ENCODE assay signal across 22 cellular contexts in genomic region chr7:532379-533143, GRCh38. TPM values are rescaled to one million over a fixed set of nuclear protein-coding genes. Genes with fewer than 3 reads are reported as not detected.
DNase-seq lines count a peak whose midpoint lies in the region; ATAC-seq, FAIRE-seq and TF ChIP-seq lines count a peak whose summit lies in the region.
"Had no signal": no experiment of that assay in that cellular context is flagged by ENCODE, and none has a peak within 500 bp of the region (broad histone marks: within the 10 kb centered on the region; RNA-seq: fewer than 3 reads in every experiment).

No MANE protein-coding gene starts in this region.

- in situ Hi-C loops in Panc1 (cut with HindIII; ENCODE audit: low pct_unique_long_range_greater_than_20kb, low sequenced_read_pairs) = no loop called here

- H2BK12ac ChIP-seq in H1 (ENCODE audit: low read depth, low read length) = peak overlapping the region; percentile 50; the same call in 1 of the 2 replicates

- FAIRE-seq in H1 (lab: Jason Lieb, UNC) = no peak
- FAIRE-seq: G401.6 had no signal

- TF ChIP-seq EP300 in H1 (IDR thresholded peaks at IDR 0.05; ENCODE audit: borderline replicate concordance in 1 of 2, low read depth in 2 of 2, low read length in 2 of 2) = no peak

- H2AFZ ChIP-seq in H1 (ENCODE audit: low read length) = no peak overlapping the region

- H2BK20ac ChIP-seq in H1 (ENCODE audit: low read length) = 0 out of 2 replicates have a peak overlapping the region, but pooled peaks have one; percentile 61

- no peak overlapping the region; the same call in 1 of the 2 replicates for H3K18ac ChIP-seq in H1 (ENCODE audit: extremely low read depth, low read length)

- no peak overlapping the region for H3K4me3 Mint-ChIP-seq in activated naive CD8-positive, alpha-beta T cell treated with anti-CD3 and anti-CD28 coated beads, Interleukin-2, amount 50 U/mL, for 24 hours
- no peak overlapping the region for H3K4me3 Mint-ChIP-seq in activated naive CD8-positive, alpha-beta T cell treated with anti-CD3 and anti-CD28 coated beads for 36 hours
- no peak overlapping the region for H3K4me3 Mint-ChIP-seq in stimulated activated naive B cell treated with anti-CD40 and anti-IgM and Interleukin-4, amounts not matched to agents 10 μg/mL and 1 μg/mL and 100 μg/mL, for 72 hours
- H3K4me3 Mint-ChIP-seq in activated CD4-positive, alpha-beta T cell treated with anti-CD3 and anti-CD28 coated beads, Interleukin-2, amount 10 ng/mL, durations not matched to agents 24 days and 14 days = no peak overlapping the region
- H3K4me3 Mint-ChIP-seq in T-cell = no peak overlapping the region
- H3K4me3 Mint-ChIP-seq: CD4-positive, alpha-beta T cell had no signal

- intact Hi-C loops in Panc1 (cut with micrococcal nuclease; ENCODE audit: unreplicated experiment) = no loop called here
- intact Hi-C loops in activated CD4-positive, alpha-beta T cell treated with anti-CD3 and anti-CD28 coated beads, Interleukin-2, amount 10 ng/mL, durations not matched to agents 24 days and 14 days (cut with micrococcal nuclease) = no loop called here

- no peak overlapping the region for H4K5ac ChIP-seq in H1 (ENCODE audit: insufficient read length, low read depth, low read length)

- no peak overlapping the region for H2AK5ac ChIP-seq in H1 (ENCODE audit: low read depth, low read length)

- no peak for TF ChIP-seq POLR2A in H1 (IDR thresholded peaks at IDR 0.05; ENCODE audit: control extremely low read depth in 1 of 2, low read depth in 2 of 2, low read length in 2 of 2)

- no peak overlapping the region for H3K27ac Mint-ChIP-seq in activated naive CD8-positive, alpha-beta T cell treated with anti-CD3 and anti-CD28 coated beads, Interleukin-2, amount 50 U/mL, for 24 hours
- no peak overlapping the region for H3K27ac Mint-ChIP-seq in activated naive CD8-positive, alpha-beta T cell treated with anti-CD3 and anti-CD28 coated beads for 36 hours
- H3K27ac Mint-ChIP-seq in stimulated activated naive B cell treated with anti-CD40 and anti-IgM and Interleukin-4, amounts not matched to agents 10 μg/mL and 1 μg/mL and 100 μg/mL, for 72 hours = no peak overlapping the region
- H3K27ac Mint-ChIP-seq in activated CD4-positive, alpha-beta T cell treated with anti-CD3 and anti-CD28 coated beads, Interleukin-2, amount 10 ng/mL, durations not matched to agents 24 days and 14 days = no peak overlapping the region
- H3K27ac Mint-ChIP-seq in T-cell = no peak overlapping the region
- H3K27ac Mint-ChIP-seq: CD4-positive, alpha-beta T cell had no signal

- H3K79me1 ChIP-seq in H1 (ENCODE audit: low read depth, low read length) = no peaks in the 10 kb centered on the region; the same call in 1 of the 2 replicates

- no peak overlapping the region for H3K4me2 ChIP-seq in H1 (ENCODE audit: insufficient read depth in 1 of 2, low read depth in 2 of 2, low read length in 2 of 2)

- H3K23me2 ChIP-seq in H1 (ENCODE audit: low read depth, low read length) = peaks cover 9% of the 10 kb centered on the region; the same call in 1 of the 2 replicates

- peak; percentile 3 for ATAC-seq in activated naive CD8-positive, alpha-beta T cell treated with anti-CD3 and anti-CD28 coated beads, Interleukin-2, amount 50 U/mL, for 24 hours
- ATAC-seq in Panc1 = peak; percentile 61
- peak; percentile 19 to 28 for ATAC-seq in stimulated activated naive B cell treated with anti-CD40 and anti-IgM and Interleukin-4, amounts not matched to agents 10 μg/mL and 1 μg/mL and 100 μg/mL, for 72 hours (replicated peaks)
- no peak for ATAC-seq in HG03457 (IDR thresholded peaks at IDR 0.05; ENCODE audit: unreplicated experiment)
- ATAC-seq in T-cell (replicated peaks in 1 of 4) = no peak
- ATAC-seq: PC-3 had no signal

- peaks cover 5% of the 10 kb centered on the region for H3K27me3 Mint-ChIP-seq in activated naive CD8-positive, alpha-beta T cell treated with anti-CD3 and anti-CD28 coated beads, Interleukin-2, amount 50 U/mL, for 24 hours
- no peaks in the 10 kb centered on the region for H3K27me3 Mint-ChIP-seq in activated naive CD8-positive, alpha-beta T cell treated with anti-CD3 and anti-CD28 coated beads for 36 hours
- peaks cover 13 to 14% of the 10 kb centered on the region in 2 donors for H3K27me3 Mint-ChIP-seq in stimulated activated naive B cell treated with anti-CD40 and anti-IgM and Interleukin-4, amounts not matched to agents 10 μg/mL and 1 μg/mL and 100 μg/mL, for 72 hours
- H3K27me3 Mint-ChIP-seq in activated CD4-positive, alpha-beta T cell treated with anti-CD3 and anti-CD28 coated beads, Interleukin-2, amount 10 ng/mL, durations not matched to agents 24 days and 14 days = peaks cover 7% of the 10 kb centered on the region
- peaks cover 3 to 8% of the 10 kb centered on the region in 2 donors for H3K27me3 Mint-ChIP-seq in T-cell

- H3K79me2 ChIP-seq in H1 (ENCODE audit: control insufficient read depth in 1 of 2, insufficient read depth in 2 of 2, low read length in 2 of 2) = no peaks in the 10 kb centered on the region

- no peak for TF ChIP-seq CTCF in Panc1 (IDR thresholded peaks at IDR 0.05)
- TF ChIP-seq CTCF in H1 (IDR thresholded peaks at IDR 0.05; ENCODE audit: control extremely low read depth in 1 of 3, insufficient read depth in 1 of 3, low read depth in 1 of 3, low read length in 3 of 3) = no peak

- no peak overlapping the region for H3K14ac ChIP-seq in H1 (ENCODE audit: insufficient read length)

- no peak overlapping the region for H2BK5ac ChIP-seq in H1 (ENCODE audit: low read depth, low read length)

- peaks cover 0 to 6% of the 10 kb centered on the region in 2 experiments for H4K20me1 ChIP-seq in H1 (replicated peaks in 1 of 2; ENCODE audit: control insufficient read depth in 1 of 2, insufficient read depth in 2 of 2, low read length in 2 of 2)

- no peak overlapping the region for H2BK120ac ChIP-seq in H1 (replicated peaks; ENCODE audit: low read depth, low read length)

- BruUV-seq in Panc1 (replicated peaks; lab: Mats Ljungman, UMichigan) = no TSS peak

- H3K23ac ChIP-seq in H1 (ENCODE audit: insufficient read length) = no peak overlapping the region

- peaks cover 10% of the 10 kb centered on the region for H3K4me1 Mint-ChIP-seq in activated naive CD8-positive, alpha-beta T cell treated with anti-CD3 and anti-CD28 coated beads, Interleukin-2, amount 50 U/mL, for 24 hours
- H3K4me1 Mint-ChIP-seq in activated naive CD8-positive, alpha-beta T cell treated with anti-CD3 and anti-CD28 coated beads for 36 hours = peaks cover 7% of the 10 kb centered on the region
- peaks cover 10 to 18% of the 10 kb centered on the region in 2 donors for H3K4me1 Mint-ChIP-seq in stimulated activated naive B cell treated with anti-CD40 and anti-IgM and Interleukin-4, amounts not matched to agents 10 μg/mL and 1 μg/mL and 100 μg/mL, for 72 hours
- peaks cover 5% of the 10 kb centered on the region for H3K4me1 Mint-ChIP-seq in activated CD4-positive, alpha-beta T cell treated with anti-CD3 and anti-CD28 coated beads, Interleukin-2, amount 10 ng/mL, durations not matched to agents 24 days and 14 days
- no peaks in the 10 kb centered on the region for H3K4me1 Mint-ChIP-seq in T-cell

- 81% methylated on average over 14 of the region's 15 CpGs; no CpG with 5 or more reads in 1 of the 2 experiments for WGBS in H1 (ENCODE audit: extremely low coverage in 1 of 2, insufficient coverage in 1 of 2, insufficient read length in 1 of 2, insufficient replicate concordance in 2 of 2, low coverage in 1 of 2, low lambda C conversion rate in 2 of 2, missing lambda C conversion rate in 1 of 2), 2 experiments

- no peaks in the 10 kb centered on the region for H3K36me3 Mint-ChIP-seq in activated naive CD8-positive, alpha-beta T cell treated with anti-CD3 and anti-CD28 coated beads, Interleukin-2, amount 50 U/mL, for 24 hours (ENCODE audit: low read depth)
- H3K36me3 Mint-ChIP-seq in activated naive CD8-positive, alpha-beta T cell treated with anti-CD3 and anti-CD28 coated beads for 36 hours = no peaks in the 10 kb centered on the region
- peaks cover 0 to 1% of the 10 kb centered on the region in 2 donors for H3K36me3 Mint-ChIP-seq in stimulated activated naive B cell treated with anti-CD40 and anti-IgM and Interleukin-4, amounts not matched to agents 10 μg/mL and 1 μg/mL and 100 μg/mL, for 72 hours
- H3K36me3 Mint-ChIP-seq in activated CD4-positive, alpha-beta T cell treated with anti-CD3 and anti-CD28 coated beads, Interleukin-2, amount 10 ng/mL, durations not matched to agents 24 days and 14 days (ENCODE audit: low read depth) = no peaks in the 10 kb centered on the region
- H3K36me3 Mint-ChIP-seq in T-cell = no peaks in the 10 kb centered on the region

- no peak overlapping the region for H3K4ac ChIP-seq in H1 (replicated peaks; ENCODE audit: insufficient read length, low read depth, low read length)

- CTCF ChIA-PET in Panc1 (lab: Charles Lee) (no interaction called here), H1 (lab: Charles Lee; ENCODE audit: partially characterized antibody) (interaction anchor here (0.7 to 2.1 kb wide), 2 partner anchors 174 to 199 kb away, joined by 3 to 4 read pairs; no protein-coding TSS in a partner anchor), T-cell (lab: Charles Lee) (no interaction called here)

- no peak overlapping the region for H4K91ac ChIP-seq in H1 (replicated peaks; ENCODE audit: insufficient read length, low read length)

- H4K8ac ChIP-seq in H1 (ENCODE audit: extremely low read depth, insufficient read depth, low read length) = no peak overlapping the region

- peaks cover 7% of the 10 kb centered on the region for H3K4me1 ChIP-seq in Panc1 (ENCODE audit: control insufficient read depth, insufficient read depth, low read length)
- H3K4me1 ChIP-seq in H1 (replicated peaks in 1 of 4; ENCODE audit: control insufficient read depth in 3 of 4, insufficient read depth in 4 of 4, low read length in 3 of 4) = peaks cover 0 to under 1% (median 0%) of the 10 kb centered on the region in 4 experiments; a peak in 5 of 7 replicates

- H3K27ac ChIP-seq in Panc1 (ENCODE audit: low read length) (no peak overlapping the region), H1 (ENCODE audit: low read depth, low read length) (no peak overlapping the region)

- no peaks in the 10 kb centered on the region for H3K9me3 ChIP-seq in Panc1 (ENCODE audit: control insufficient read depth, insufficient read depth, low read depth, low read length)
- H3K9me3 ChIP-seq in H1 (ENCODE audit: insufficient read depth in 2 of 2, low read depth in 1 of 2, low read length in 1 of 2) = no peaks in the 10 kb centered on the region; a peak in 1 of 4 replicates

- H3K27me3 ChIP-seq in Panc1 (ENCODE audit: control insufficient read depth, insufficient read depth, low read length) (no peaks in the 10 kb centered on the region), H1 (replicated peaks in 1 of 4; ENCODE audit: control insufficient read depth in 3 of 4, extremely low read depth in 1 of 4, insufficient read depth in 3 of 4, low read length in 3 of 4) (no peaks in the 10 kb centered on the region)

- H3K36me3 ChIP-seq in Panc1 (ENCODE audit: control insufficient read depth, insufficient read depth, low read length) (no peaks in the 10 kb centered on the region), H1 (ENCODE audit: control insufficient read depth in 2 of 4, insufficient read depth in 4 of 4, low read length in 3 of 4) (no peaks in the 10 kb centered on the region)

- no peak overlapping the region for H3K56ac ChIP-seq in H1 (replicated peaks; ENCODE audit: insufficient read length, low read depth, low read length)

- DNase-seq in activated naive CD8-positive, alpha-beta T cell treated with anti-CD3 and anti-CD28 coated beads, Interleukin-2, amount 50 U/mL, for 24 hours = no peak
- DNase-seq in activated naive CD8-positive, alpha-beta T cell treated with anti-CD3 and anti-CD28 coated beads for 36 hours = no peak
- DNase-seq in Panc1 (ENCODE audit: low read depth, low spot score) (no peak), H1 (ENCODE audit: low read depth in 1 of 2, low spot score in 2 of 2) (no peak), T-cell (no peak)
- no peak for DNase-seq in stimulated activated naive B cell treated with anti-CD40 and anti-IgM and Interleukin-4, amounts not matched to agents 10 μg/mL and 1 μg/mL and 100 μg/mL, for 72 hours
- DNase-seq in activated CD4-positive, alpha-beta T cell treated with anti-CD3 and anti-CD28 coated beads, Interleukin-2, amount 10 ng/mL, durations not matched to agents 24 days and 14 days = no peak
- DNase-seq: 8988T; CD4-positive, alpha-beta T cell; COR-L47; GOT3; KBM-7; MV-4-11; NCI-H1105; NCI-H1436 treated with DMSO at 0.1 percent for 48 hours; NCI-H187 treated with DMSO at 0.1 percent for 48 hours; NCI-H524; NCI-H748 treated with DMSO at 0.1 percent for 48 hours; PC-3; SHP77 had no signal

- H2BK15ac ChIP-seq in H1 (ENCODE audit: low read length) = 0 out of 2 replicates have a peak overlapping the region, but pooled peaks have one; percentile 46

- no peak overlapping the region for H3K9ac ChIP-seq in H1 (replicated peaks in 1 of 4; ENCODE audit: extremely low read depth in 1 of 4, low read depth in 3 of 4, low read length in 3 of 4)

- H3K9me3 Mint-ChIP-seq in activated naive CD8-positive, alpha-beta T cell treated with anti-CD3 and anti-CD28 coated beads, Interleukin-2, amount 50 U/mL, for 24 hours = no peaks in the 10 kb centered on the region
- peaks cover 1% of the 10 kb centered on the region for H3K9me3 Mint-ChIP-seq in activated naive CD8-positive, alpha-beta T cell treated with anti-CD3 and anti-CD28 coated beads for 36 hours
- no peaks in the 10 kb centered on the region for H3K9me3 Mint-ChIP-seq in stimulated activated naive B cell treated with anti-CD40 and anti-IgM and Interleukin-4, amounts not matched to agents 10 μg/mL and 1 μg/mL and 100 μg/mL, for 72 hours
- no peaks in the 10 kb centered on the region for H3K9me3 Mint-ChIP-seq in activated CD4-positive, alpha-beta T cell treated with anti-CD3 and anti-CD28 coated beads, Interleukin-2, amount 10 ng/mL, durations not matched to agents 24 days and 14 days
- no peaks in the 10 kb centered on the region for H3K9me3 Mint-ChIP-seq in T-cell
- H3K9me3 Mint-ChIP-seq: CD4-positive, alpha-beta T cell had no signal

- POLR2A ChIA-PET in Panc1 (lab: Charles Lee) (no interaction called here), H1 (lab: Charles Lee; ENCODE audit: partially characterized antibody) (interaction anchor here (0.6 to 1.9 kb wide), 4 partner anchors 9 to 183 kb away, joined by 3 to 6 read pairs (median 4); no protein-coding TSS in a partner anchor), T-cell (lab: Charles Lee) (no interaction called here)

- no peak for TF ChIP-seq RAD21 in H1 (IDR thresholded peaks at IDR 0.05 in 1 of 2, conservative IDR thresholded peaks at IDR 0.05 in 1 of 2; ENCODE audit: low read depth in 2 of 2, low read length in 2 of 2)

- H3K4me3 ChIP-seq in Panc1 (ENCODE audit: low read depth in 2 of 2, low read length in 2 of 2) (no peak overlapping the region), H1 (ENCODE audit: extremely low read depth in 1 of 4, insufficient read depth in 2 of 4, low read depth in 3 of 4, low read length in 4 of 4) (no peak overlapping the region)

RNA-seq across cellular contexts. Expression of gene PDGFA, which starts 12.9 kb away (rescaled TPM):
- 1 to 10 TPM; 3.3 to 4.1 TPM for total RNA-seq in activated naive CD8-positive, alpha-beta T cell treated with anti-CD3 and anti-CD28 coated beads for 36 hours
- 18.5 TPM for total RNA-seq in Panc1 (2021; ENCODE audit: unreplicated experiment)
- polyA plus RNA-seq in Panc1 (2012; ENCODE audit: insufficient read length) = 18.1 TPM
- total RNA-seq in H1 (2021; fragmentation: NEBNext Ultra II Directional; extraction: Animal tissue kit (Norgen Biotek cat#: 25700)) = 38.0 and 43.0 TPM in 2 replicates
- 21.1 and 22.3 TPM in 2 replicates for polyA plus RNA-seq in H1 (2011; rRNA removed)
- 18.1 TPM for polyA plus RNA-seq in H1 (2011; cell fraction: cytosol; rRNA removed)
- polyA plus RNA-seq in H1 (2011; cell fraction: nucleus; rRNA removed) = 42.6 TPM
- polyA plus RNA-seq in H1 (2012, experiment 1 of 2) = 42.0 to 59.5 TPM (median 51.8 TPM) in 4 replicates
- polyA plus RNA-seq in H1 (2012, experiment 2 of 2) = 33.3 TPM
- polyA plus RNA-seq in H1 (2013, experiment 1 of 2) = 34.8 TPM
- polyA plus RNA-seq in H1 (2013, experiment 2 of 2) = 38.8 TPM
- 46.5 and 53.1 TPM in 2 replicates for polyA minus RNA-seq in H1 (2011; rRNA and poly(A)+ RNA removed)
- 78.2 TPM for polyA minus RNA-seq in H1 (2011; cell fraction: cytosol; rRNA and poly(A)+ RNA removed)
- 31.0 TPM for polyA minus RNA-seq in H1 (2011; cell fraction: nucleus; rRNA and poly(A)+ RNA removed)
- 12.2 and 12.9 TPM in 2 replicates for total RNA-seq in activated CD4-positive, alpha-beta T cell treated with anti-CD3 and anti-CD28 coated beads, Interleukin-2, amount 10 ng/mL, durations not matched to agents 24 days and 14 days
- total RNA-seq in T-cell = under 1 TPM in 4 of 5 donors, not detected in 1; 0.58 to 0.85 (median 0.74) TPM

Comparison
In these comparisons a context has a peak if more than half of its experiments do, and no peak if none do; other contexts are left out.
1. ATAC-seq: peak in activated naive CD8-positive, alpha-beta T cell treated with anti-CD3 and anti-CD28 coated beads, Interleukin-2, amount 50 U/mL, for 24 hours (single experiment), Panc1 (single experiment) and stimulated activated naive B cell treated with anti-CD40 and anti-IgM and Interleukin-4, amounts not matched to agents 10 μg/mL and 1 μg/mL and 100 μg/mL, for 72 hours (2 of 2); none in HG03457 (single experiment) and T-cell (0 of 4).